Comparison of ENCODE assay signal across 25 cellular contexts in genomic region chr2:172399765-172400164, GRCh38. TPM values are rescaled to one million over a fixed set of nuclear protein-coding genes. Genes with fewer than 3 reads are reported as not detected.
DNase-seq lines count a peak whose midpoint lies in the region; ATAC-seq, FAIRE-seq and TF ChIP-seq lines count a peak whose summit lies in the region.
"Had no signal": no experiment of that assay in that cellular context is flagged by ENCODE, and none has a peak within 500 bp of the region (broad histone marks: within the 10 kb centered on the region; RNA-seq: fewer than 3 reads in every experiment).

No MANE protein-coding gene starts in this region.

- H3K36me3 ChIP-seq in mucosa of descending colon (ENCODE audit: low read depth): no peaks in the 10 kb centered on the region
- no peaks in the 10 kb centered on the region for H3K36me3 ChIP-seq in small intestine (ENCODE audit: control insufficient read depth in 2 of 2, insufficient read depth in 2 of 2, low read length in 2 of 2)
- H3K36me3 ChIP-seq: BLaER1 treated with 17β-estradiol and CSF1 and Interleukin-3, amounts not matched to agents 10 nM and 100 nM had no signal

- no peak for DNase-seq in HTR-8/SVneo (ENCODE audit: insufficient read length, low spot score)
- DNase-seq in left lobe of liver (ENCODE audit: low spot score): no peak
- DNase-seq in mucosa of descending colon: no peak
- peak; percentile 88 for DNase-seq in small intestine
- DNase-seq in NK-92 (lab: John Stamatoyannopoulos, UW; ENCODE audit: unreplicated experiment): no peak
- DNase-seq in SHP77 (lab: John Stamatoyannopoulos, UW): no peak
- DNase-seq: AML-193; CD4-positive, alpha-beta T cell; CD8-positive, alpha-beta T cell; COR-L47; DMS 273 treated with DMSO at 0.1 percent for 48 hours; DMS153; DMS53; DMS79; DND-41; EL; GDM1 had no signal

- H3K4me3 ChIP-seq in mucosa of descending colon: no peak overlapping the region
- H3K4me3 ChIP-seq in small intestine (ENCODE audit: low read depth in 1 of 2, low read length in 2 of 2): no peak overlapping the region
- H3K4me3 ChIP-seq: A549; BLaER1 treated with 17β-estradiol and CSF1 and Interleukin-3, amounts not matched to agents 10 nM and 100 nM; GM12878 had no signal

- 31 to 71% (median 58%) methylated on average over 5 of the region's 5 CpGs for WGBS in small intestine, 3 donors

- H3K27ac ChIP-seq in small intestine (ENCODE audit: low read depth in 1 of 2, low read length in 1 of 2): no peak overlapping the region
- H3K27ac ChIP-seq: 22Rv1; A549; BLaER1 treated with 17β-estradiol and CSF1 and Interleukin-3, amounts not matched to agents 10 nM and 100 nM; C4-2B had no signal

- intact Hi-C loops in mucosa of descending colon (cut with DNase I, micrococcal nuclease): no loop called here

- no peak for TF ChIP-seq CTCF in mucosa of descending colon (IDR thresholded peaks at IDR 0.05)

- peak; percentile 76 for ATAC-seq in left lobe of liver
- ATAC-seq in mucosa of descending colon: peak; percentile 82
- ATAC-seq in HG02759 (IDR thresholded peaks at IDR 0.05; ENCODE audit: unreplicated experiment): no peak
- ATAC-seq: A549; CD8-positive, alpha-beta T cell; GM12878 had no signal

- peak; percentile 9 for FAIRE-seq in HTR-8/SVneo (lab: Jason Lieb, UNC)
- FAIRE-seq in small intestine (lab: Jason Lieb, UNC): no peak
- FAIRE-seq: A549, GM12878, GM12892, GM18507 had no signal

- H3K27me3 ChIP-seq in small intestine (ENCODE audit: control insufficient read depth in 2 of 2, insufficient read depth in 2 of 2, low read length in 2 of 2): no peaks in the 10 kb centered on the region
- H3K27me3 ChIP-seq: BLaER1 treated with 17β-estradiol and CSF1 and Interleukin-3, amounts not matched to agents 10 nM and 100 nM had no signal

- H3K4me1 ChIP-seq in mucosa of descending colon (ENCODE audit: low read depth): no peaks in the 10 kb centered on the region
- H3K4me1 ChIP-seq in small intestine (ENCODE audit: control insufficient read depth in 2 of 2, insufficient read depth in 1 of 2, low read depth in 1 of 2, low read length in 1 of 2): no peaks in the 10 kb centered on the region
- H3K4me1 ChIP-seq: A549 had no signal

- no peaks in the 10 kb centered on the region for H3K9me3 ChIP-seq in mucosa of descending colon
- no peaks in the 10 kb centered on the region for H3K9me3 ChIP-seq in small intestine (ENCODE audit: control insufficient read depth, low read depth)
- H3K9me3 ChIP-seq: A549; BLaER1 treated with 17β-estradiol and CSF1 and Interleukin-3, amounts not matched to agents 10 nM and 100 nM had no signal

RNA-seq across cellular contexts. Expression of gene ITGA6, which starts 27.6 kb away (rescaled TPM):
- total RNA-seq in left lobe of liver (13.5 TPM), mucosa of descending colon (100 to 1,000 TPM; 116 to 192 (median 178) TPM)
- polyA plus RNA-seq in small intestine: 10 to 100 TPM; 33.2 to 81.0 (median 37.1) TPM
